In genomic region chr4:115852767-115853091, GRCh38 we compare ENCODE assay signal across 1 cellular context.
TF ChIP-seq lines count a peak whose summit lies in the region.

No MANE protein-coding gene starts in this region.

TF ChIP-seq in H1, 55 proteins besides CTCF, POLR2A, EP300 and RAD21:
- TF ChIP-seq HDAC2 (IDR thresholded peaks at IDR 0.05; ENCODE audit: borderline replicate concordance in 1 of 2, low read depth in 2 of 2, low read length in 2 of 2) (no peak), RXRA (IDR thresholded peaks at IDR 0.05; ENCODE audit: insufficient read depth, low read depth, low read length) (no peak), USF2 (IDR thresholded peaks at IDR 0.05; ENCODE audit: low read length) (no peak), EGR1 (IDR thresholded peaks at IDR 0.05; ENCODE audit: borderline replicate concordance, low read depth, low read length) (no peak), ATF2 (IDR thresholded peaks at IDR 0.05; ENCODE audit: low read length) (no peak), SP4 (IDR thresholded peaks at IDR 0.05; ENCODE audit: low read length) (no peak), SIN3A (conservative IDR thresholded peaks at IDR 0.05 in 1 of 2, IDR thresholded peaks at IDR 0.05 in 1 of 2; ENCODE audit: low read depth in 1 of 2, low read length in 2 of 2) (no peak), TBP (IDR thresholded peaks at IDR 0.05; ENCODE audit: low read depth, low read length) (no peak), TAF7 (optimal IDR thresholded peaks at IDR 0.05; ENCODE audit: borderline replicate concordance, low read depth, low read length) (no peak), NANOG (IDR thresholded peaks at IDR 0.05; ENCODE audit: insufficient read depth, low read depth, low read length, poor library complexity, severe bottlenecking) (no peak), RNF2 (IDR thresholded peaks at IDR 0.05; ENCODE audit: borderline replicate concordance, low read depth, low read length, missing control alignments, poor library complexity, severe bottlenecking) (no peak), NRF1 (IDR thresholded peaks at IDR 0.05; ENCODE audit: low read depth, low read length) (no peak), RFX5 (IDR thresholded peaks at IDR 0.05; ENCODE audit: borderline replicate concordance, low read depth, low read length) (no peak), CTBP2 (IDR thresholded peaks at IDR 0.05; ENCODE audit: borderline replicate concordance, insufficient read depth, insufficient read length, low read length) (no peak), TEAD4 (IDR thresholded peaks at IDR 0.05; ENCODE audit: low read depth, low read length) (no peak), POLR2AphosphoS5 (IDR thresholded peaks at IDR 0.05; ENCODE audit: low read depth, low read length) (no peak), HDAC6 (IDR thresholded peaks at IDR 0.05; ENCODE audit: low read depth, low read length) (no peak), CBX5 (IDR thresholded peaks at IDR 0.05; ENCODE audit: low read depth, low read length) (no peak), JUND (IDR thresholded peaks at IDR 0.05; ENCODE audit: low read length) (no peak), ASH2L (IDR thresholded peaks at IDR 0.05; ENCODE audit: low read length) (no peak)
